ENCODE assay signal across 18 cellular contexts in genomic region chr13:27008733-27009132, GRCh38.
DNase-seq lines count a peak whose midpoint lies in the region; ATAC-seq and TF ChIP-seq lines count a peak whose summit lies in the region.
"Had no signal": no experiment of that assay in that cellular context is flagged by ENCODE, and none has a peak within 500 bp of the region (broad histone marks: within the 10 kb centered on the region; RNA-seq: fewer than 3 reads in every experiment).

No MANE protein-coding gene starts in this region.

- TF ChIP-seq CTCF in coronary artery (IDR thresholded peaks at IDR 0.05) = no peak

- no peak overlapping the region for H3K27ac ChIP-seq in coronary artery
- peak overlapping the region; percentile 55 for H3K27ac ChIP-seq in substantia nigra (ENCODE audit: low read depth, low read length, poor library complexity, severe bottlenecking)
- H3K27ac ChIP-seq: 22Rv1; BLaER1 treated with 17β-estradiol and CSF1 and Interleukin-3, amounts not matched to agents 10 nM and 100 nM had no signal

- ATAC-seq in GM21526 (IDR thresholded peaks at IDR 0.05; ENCODE audit: low FRiP score, unreplicated experiment) (no peak), HG03460 (IDR thresholded peaks at IDR 0.05; ENCODE audit: unreplicated experiment) (no peak), GM21717 (IDR thresholded peaks at IDR 0.05; ENCODE audit: unreplicated experiment) (no peak)
- ATAC-seq: GM23338, HCT116 had no signal

- H3K4me3 ChIP-seq in coronary artery = no peak overlapping the region
- H3K4me3 ChIP-seq: BLaER1 treated with 17β-estradiol and CSF1 and Interleukin-3, amounts not matched to agents 10 nM and 100 nM; GM23338 had no signal

- DNase-seq in Ammon's horn (ENCODE audit: low spot score) (peak; percentile 41), coronary artery (ENCODE audit: low spot score) (peak; percentile 7), globus pallidus (ENCODE audit: low spot score) (peak; percentile 55), substantia nigra (lab: John Stamatoyannopoulos, UW) (peak in 1 of 49 donors; percentile 30), NCI-H1105 (lab: John Stamatoyannopoulos, UW) (no peak)
- DNase-seq: BE2C; CD4-positive, alpha-beta T cell; CD8-positive, alpha-beta memory T cell; DMS 273 treated with DMSO at 0.1 percent for 48 hours; DMS79; H9 had no signal
